Comparison of ENCODE assay signal across 16 cellular contexts in the genomic region with DNA sequence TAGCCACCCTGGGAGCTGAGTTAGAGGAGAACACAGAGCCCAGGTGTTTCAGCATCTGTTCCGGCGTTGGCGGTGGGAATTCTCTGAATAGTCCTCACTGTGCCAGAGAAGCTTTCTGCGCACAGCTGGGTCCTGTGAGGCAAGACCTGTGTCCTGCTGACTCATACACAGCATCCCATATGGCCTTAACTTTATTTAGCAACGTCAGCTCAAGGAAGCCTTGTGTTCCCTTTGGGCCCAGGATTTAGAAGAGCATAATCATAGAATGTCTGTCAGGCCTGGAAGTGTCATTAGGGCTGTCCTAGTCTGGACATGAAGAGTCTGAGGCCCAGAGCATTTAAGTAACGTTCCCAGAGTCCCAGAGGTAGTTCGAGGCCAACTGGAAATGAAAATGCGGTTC.
DNase-seq lines count a peak whose midpoint lies in the region; ATAC-seq, FAIRE-seq and TF ChIP-seq lines count a peak whose summit lies in the region.
"Had no signal": no experiment of that assay in that cellular context is flagged by ENCODE, and none has a peak within 500 bp of the region (broad histone marks: within the 10 kb centered on the region; RNA-seq: fewer than 3 reads in every experiment).

No MANE protein-coding gene starts in this region.

- TF ChIP-seq POLR2A in H54 (IDR thresholded peaks at IDR 0.05; ENCODE audit: low read depth, low read length): no peak

- no peaks in the 10 kb centered on the region for H3K9me3 ChIP-seq in muscle layer of colon (ENCODE audit: low read length)

- no peaks in the 10 kb centered on the region for H3K36me3 ChIP-seq in muscle layer of colon (ENCODE audit: insufficient read depth, low read length)

- no peaks in the 10 kb centered on the region for H3K27me3 ChIP-seq in muscle layer of colon (ENCODE audit: control insufficient read depth in 1 of 2, insufficient read depth in 2 of 2, low read length in 2 of 2)

- no peak for TF ChIP-seq CTCF in fibroblast of pulmonary artery (IDR thresholded peaks at IDR 0.05; ENCODE audit: low read length, missing control alignments)

- ATAC-seq in GM19463 (IDR thresholded peaks at IDR 0.05; ENCODE audit: unreplicated experiment) (no peak), GM18502 (IDR thresholded peaks at IDR 0.05; ENCODE audit: poor library complexity, unreplicated experiment) (no peak)
- ATAC-seq: stimulated activated naive CD8-positive, alpha-beta T cell treated with anti-CD3 and anti-CD28 coated beads, Interleukin-15, amount 100 ng/mL, for 72 hours had no signal

- peaks cover 46% of the 10 kb centered on the region for H3K4me1 ChIP-seq in muscle layer of colon (ENCODE audit: insufficient read depth, low read length)

- DNase-seq in NCI-H1694 (lab: John Stamatoyannopoulos, UW) (peak; percentile 11), NCI-H1694 treated with DMSO at 0.1 percent for 48 hours (lab: John Stamatoyannopoulos, UW) (no peak), fibroblast of pulmonary artery (ENCODE audit: low read depth) (peak; percentile 71), H54 (ENCODE audit: insufficient read length, low spot score) (no peak)
- no peak for DNase-seq in activated CD4-positive, CD25-positive, alpha-beta regulatory T cell (lab: John Stamatoyannopoulos, UW)
- DNase-seq: 8988T; activated B cell treated with CpG ODN at 0.5 μM for 24 hours; CD4-positive, alpha-beta memory T cell; naive B cell; NCI-H2171; stimulated activated naive CD8-positive, alpha-beta T cell treated with anti-CD3 and anti-CD28 coated beads, Interleukin-15, amount 100 ng/mL, for 72 hours had no signal

- no peak for FAIRE-seq in H54 (lab: Jason Lieb, UNC)
- FAIRE-seq: G401.6, islet of Langerhans had no signal

- H3K9ac ChIP-seq in muscle layer of colon (ENCODE audit: low read length): no peak overlapping the region

- H3K4me3 ChIP-seq in fibroblast of pulmonary artery (replicated peaks; ENCODE audit: low read depth, low read length): no peak overlapping the region
- no peak overlapping the region for H3K4me3 ChIP-seq in muscle layer of colon (ENCODE audit: low read depth in 1 of 2, low read length in 2 of 2)

- H3K27ac ChIP-seq in muscle layer of colon (ENCODE audit: low read depth, low read length): peak overlapping the region; percentile 22

Comparison
In these comparisons a context has a peak if more than half of its experiments do, and no peak if none do; other contexts are left out.
1. DNase-seq: peak in NCI-H1694 (single experiment) and fibroblast of pulmonary artery (single experiment); none in NCI-H1694 treated with DMSO at 0.1 percent for 48 hours (single experiment), H54 (single experiment) and activated CD4-positive, CD25-positive, alpha-beta regulatory T cell (0 of 4).